In genomic region chr10:8054498-8055407, GRCh38 we compare ENCODE assay signal across 8 cellular contexts. TPM values are rescaled to one million over a fixed set of nuclear protein-coding genes. Genes with fewer than 3 reads are reported as not detected.
A peak's percentile ranks its signal among the peaks of the same experiment; 100 is the strongest.
DNase-seq lines count a peak whose midpoint lies in the region; ATAC-seq and TF ChIP-seq lines count a peak whose summit lies in the region.

TSS of gene GATA3 (plus strand) at chr10:8054688. CDS start at chr10:8055656, 968 bp downstream.

- intact Hi-C loops in T-helper 1 cell treated with Interleukin-12 subunit alpha and Interleukin-12 subunit beta and Interleukin-4 antibody, amounts not matched to agents 30 ng/mL and 1 ng/mL, for 36 hours (cut with micrococcal nuclease): loop anchor here (1.0 to 10.0 kb wide), 10 partner anchors 34 to 2000 kb away; partner anchors contain the start of genes SFMBT2 and TAF3
- intact Hi-C loops in adrenal gland (cut with DNase I): loop anchor here in 1 of 2 donors (10.0 kb wide), 1 partner anchor 170 kb away; no protein-coding TSS in a partner anchor

- H3K4me3 ChIP-seq in adrenal gland: peak within 1 kb of the TSS in 3 of 4 donors; percentile 22 to 76 (median 56)

- DNase-seq in adrenal gland: peak; percentile 72 to 91 (median 81)
- peak; percentile 60 for DNase-seq in iPS-NIHi11 (ENCODE audit: low spot score)
- DNase-seq in stimulated activated CD4-positive, alpha-beta T cell treated with anti-CD3 and anti-CD28 coated beads, Interleukin-2, amount 100 ng/mL, for 4 hours (ENCODE audit: low read depth): peak; percentile 65
- no peak for DNase-seq in RKO (ENCODE audit: low spot score)
- no peak for DNase-seq in NCI-H2196 (lab: John Stamatoyannopoulos, UW; ENCODE audit: unreplicated experiment)

- no peaks in the 10 kb centered on the region for H3K36me3 ChIP-seq in adrenal gland (replicated peaks in 1 of 2)

- peak; percentile 66 for TF ChIP-seq POLR2A in GM18505 (IDR thresholded peaks at IDR 0.05; ENCODE audit: borderline replicate concordance, extremely low read depth, insufficient read depth, insufficient read length)
- peak in 1 of 2 donors; percentile 38 for TF ChIP-seq POLR2A in adrenal gland (IDR thresholded peaks at IDR 0.05)

- peak within 1 kb of the TSS in 3 of 5 donors; percentile 24 to 83 (median 79) for H3K27ac ChIP-seq in adrenal gland

- peaks cover 34% of the 10 kb centered on the region for H3K27me3 ChIP-seq in adrenal gland

- TF ChIP-seq CTCF in adrenal gland (IDR thresholded peaks at IDR 0.05): no peak

- WGBS in adrenal gland, 4 donors: 1 to 2% (median 2%) methylated on average over 36 to 61 of the region's 65 CpGs

- ATAC-seq in GM18505 (IDR thresholded peaks at IDR 0.05; ENCODE audit: unreplicated experiment) (peak; percentile 34), HG02852 (IDR thresholded peaks at IDR 0.05; ENCODE audit: unreplicated experiment) (peak; percentile 41)

- peaks cover 28 to 39% of the 10 kb centered on the region in 2 donors for H3K4me1 ChIP-seq in adrenal gland (replicated peaks in 1 of 2)

- no peaks in the 10 kb centered on the region for H3K9me3 ChIP-seq in adrenal gland (replicated peaks in 1 of 3)

RNA-seq across cellular contexts. Expression of gene GATA3, which starts in this region (rescaled TPM):
- total RNA-seq in T-helper 1 cell treated with Interleukin-12 subunit alpha and Interleukin-12 subunit beta and Interleukin-4 antibody, amounts not matched to agents 30 ng/mL and 1 ng/mL, for 36 hours: 59.5 and 62.6 TPM in 2 replicates
- 1 to 10 TPM; 1.8 to 7.7 (median 4.7) TPM for total RNA-seq in adrenal gland
- 10 to 100 TPM in 1 of 3 donors, 1 to 10 TPM in 2; 4.0 to 11.6 (median 5.4) TPM for polyA plus RNA-seq in adrenal gland

Comparison
In these comparisons a context has a peak if more than half of its experiments do, and no peak if none do; other contexts are left out.
1. DNase-seq: peak in adrenal gland (7 of 7), iPS-NIHi11 (single experiment) and stimulated activated CD4-positive, alpha-beta T cell treated with anti-CD3 and anti-CD28 coated beads, Interleukin-2, amount 100 ng/mL, for 4 hours (single experiment); none in RKO (single experiment) and NCI-H2196 (single experiment).